Comparison of ENCODE assay signal across 8 cellular contexts in the genomic region with DNA sequence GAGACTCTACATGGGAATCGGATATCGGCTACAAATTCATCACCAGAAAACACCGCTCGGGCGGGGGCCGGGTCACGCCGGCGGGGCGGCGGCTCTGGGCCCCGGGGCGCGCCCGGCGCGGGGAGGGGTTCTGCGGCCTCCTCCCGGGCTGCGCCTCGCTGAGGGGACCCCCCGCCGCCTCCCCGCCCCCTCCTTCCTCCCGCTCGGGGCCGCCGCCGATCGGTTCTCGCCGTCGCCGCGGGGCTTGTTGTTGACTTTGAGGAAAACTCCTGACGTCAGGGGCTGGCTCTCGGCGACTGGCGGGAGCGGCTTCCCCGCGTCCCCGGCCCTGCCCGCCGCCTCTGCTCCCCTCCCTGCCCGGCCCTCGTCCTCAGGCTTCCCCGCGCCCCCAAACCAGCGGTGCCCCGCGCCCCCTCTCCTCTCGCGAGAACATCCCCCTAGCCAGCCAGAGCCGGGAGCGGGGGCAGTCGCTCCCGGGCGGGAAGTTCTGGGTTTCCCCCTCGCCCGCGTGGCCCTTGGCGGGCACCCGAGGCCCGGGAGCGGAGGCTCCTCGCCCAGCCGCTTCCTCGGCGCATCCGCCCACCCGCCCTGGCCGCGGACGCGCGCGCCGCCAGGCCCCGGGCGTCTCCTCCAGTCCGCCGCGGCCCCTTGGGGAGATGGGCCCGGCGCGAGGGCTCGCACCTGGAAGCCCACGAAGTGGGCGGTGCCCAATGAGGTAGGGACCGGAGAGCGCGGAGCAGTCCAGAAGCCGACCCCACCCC. TPM values are rescaled to one million over a fixed set of nuclear protein-coding genes. Genes with fewer than 3 reads are reported as not detected.
DNase-seq lines count a peak whose midpoint lies in the region; ATAC-seq, FAIRE-seq and TF ChIP-seq lines count a peak whose summit lies in the region.

No MANE protein-coding gene starts in this region.

- DNase-seq in DMS53 treated with DMSO at 0.1 percent for 48 hours (lab: John Stamatoyannopoulos, UW; ENCODE audit: unreplicated experiment) (peak; percentile 65), RWPE1 (ENCODE audit: low spot score) (peak; percentile 67), frontal cortex (ENCODE audit: low spot score in 2 of 2) (peak; percentile 75 to 80)
- peak; percentile 88 for DNase-seq in activated naive CD4-positive, alpha-beta T cell treated with Interleukin-2 at 50 U/mL for 16 hours

- POLR2A ChIA-PET in RWPE1 (lab: Yijun Ruan, JAX; ENCODE audit: low non-redundant PET) = no interaction called here

- peaks cover 5 to 24% of the 10 kb centered on the region in 2 experiments for H3K4me1 ChIP-seq in neutrophil (ENCODE audit: control insufficient read depth in 1 of 2, insufficient read depth in 1 of 2, low read depth in 1 of 2, low read length in 1 of 2)
- peaks cover 0 to 15% (median 12%) of the 10 kb centered on the region in 5 donors for H3K4me1 ChIP-seq in subcutaneous abdominal adipose tissue (ENCODE audit: control insufficient read depth in 5 of 5, insufficient read depth in 5 of 5, low read length in 5 of 5)

- no peaks in the 10 kb centered on the region for H3K36me3 ChIP-seq in neutrophil
- no peaks in the 10 kb centered on the region for H3K36me3 ChIP-seq in subcutaneous abdominal adipose tissue (ENCODE audit: control insufficient read depth in 5 of 5, insufficient read depth in 5 of 5, low read length in 5 of 5)

- H3K27ac Mint-ChIP-seq in IgD-negative memory B cell = peak overlapping the region; percentile 73 to 97 (median 94)

- no peaks in the 10 kb centered on the region for H3K9me3 ChIP-seq in neutrophil
- no peaks in the 10 kb centered on the region for H3K9me3 ChIP-seq in subcutaneous abdominal adipose tissue (ENCODE audit: control insufficient read depth in 5 of 5, low read length in 5 of 5)

- H3K4me1 Mint-ChIP-seq in IgD-negative memory B cell = peaks cover 16 to 32% (median 32%) of the 10 kb centered on the region in 3 donors

- H3K4me3 ChIP-seq in neutrophil (ENCODE audit: low read depth in 1 of 2, low read length in 1 of 2) (peak overlapping the region; percentile 46 to 68), subcutaneous abdominal adipose tissue (ENCODE audit: low read depth in 1 of 5, low read length in 5 of 5) (peak overlapping the region; percentile 69 to 88 (median 77))

- no peak for TF ChIP-seq CTCF in RWPE1 (conservative IDR thresholded peaks at IDR 0.05; ENCODE audit: low read depth)
- TF ChIP-seq CTCF in neutrophil (IDR thresholded peaks at IDR 0.05) = no peak

- H3K27me3 ChIP-seq in neutrophil (peaks cover 96% of the 10 kb centered on the region), subcutaneous abdominal adipose tissue (ENCODE audit: control insufficient read depth in 5 of 5, insufficient read depth in 4 of 5, low read length in 5 of 5) (no peaks in the 10 kb centered on the region)

- no peak for FAIRE-seq in frontal cortex (lab: Jason Lieb, UNC)

- no peaks in the 10 kb centered on the region for H3K27me3 Mint-ChIP-seq in IgD-negative memory B cell

- peak overlapping the region; percentile 87 to 96 (median 92) for H3K4me3 Mint-ChIP-seq in IgD-negative memory B cell

- H3K27ac ChIP-seq in RWPE1 = peak overlapping the region; percentile 92
- H3K27ac ChIP-seq in neutrophil = no peak overlapping the region
- H3K27ac ChIP-seq in subcutaneous abdominal adipose tissue (ENCODE audit: low read depth, low read length) = peak overlapping the region; percentile 87

- H3K36me3 Mint-ChIP-seq in IgD-negative memory B cell = peaks cover 2% of the 10 kb centered on the region

- CTCF ChIA-PET in RWPE1 (lab: Yijun Ruan, JAX) = no interaction called here

- H3K9ac ChIP-seq in subcutaneous abdominal adipose tissue (ENCODE audit: low read length in 5 of 5) = peak overlapping the region; percentile 40 to 89 (median 74)

- H3K9me3 Mint-ChIP-seq in IgD-negative memory B cell = peaks cover 0 to 1% (median 0%) of the 10 kb centered on the region in 3 donors

- peak; percentile 66 for ATAC-seq in GM21529 (IDR thresholded peaks at IDR 0.05; ENCODE audit: unreplicated experiment)

RNA-seq across cellular contexts. Expression of a gene that starts 0.5 kb away (rescaled TPM):
- 1.0 TPM for polyA plus RNA-seq in IgD-negative memory B cell
- 249 TPM for total RNA-seq in frontal cortex
